In the genomic region with DNA sequence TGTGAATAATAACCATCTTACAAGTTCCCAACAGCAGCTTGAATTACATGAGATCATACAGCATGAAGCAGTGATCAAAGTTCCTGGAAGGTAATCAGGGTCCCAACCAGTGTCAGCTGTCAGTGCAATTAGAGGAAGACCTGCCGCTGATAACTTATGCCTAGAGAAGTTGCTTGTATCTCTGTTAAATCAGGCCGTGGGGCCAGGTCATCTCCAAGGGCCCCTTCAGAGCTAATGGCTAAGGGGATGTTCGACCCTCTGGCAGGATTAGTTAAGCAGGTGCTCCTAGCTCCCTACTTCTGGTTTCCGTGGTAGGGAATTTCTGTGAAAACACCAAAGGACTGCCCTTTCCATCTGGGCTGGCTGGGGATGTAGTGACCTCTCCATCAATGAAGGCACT, we compare ENCODE assay signal across 19 cellular contexts.
DNase-seq lines count a peak whose midpoint lies in the region; TF ChIP-seq lines count a peak whose summit lies in the region.
"Had no signal": no experiment of that assay in that cellular context is flagged by ENCODE, and none has a peak within 500 bp of the region (broad histone marks: within the 10 kb centered on the region; RNA-seq: fewer than 3 reads in every experiment).

No MANE protein-coding gene starts in this region.

- H3K27me3 ChIP-seq in esophagus muscularis mucosa = no peaks in the 10 kb centered on the region
- H3K27me3 ChIP-seq in endodermal cell (ENCODE audit: control insufficient read depth, insufficient read depth, low read length, poor library complexity, severe bottlenecking) = no peaks in the 10 kb centered on the region
- H3K27me3 ChIP-seq: BLaER1 had no signal

- TF ChIP-seq POLR2A in esophagus muscularis mucosa (IDR thresholded peaks at IDR 0.05; ENCODE audit: low read depth) = no peak

- H3K4me3 ChIP-seq in esophagus muscularis mucosa (no peak overlapping the region), endodermal cell (ENCODE audit: low read length) (no peak overlapping the region)
- H3K4me3 ChIP-seq: BLaER1, HAP-1 had no signal

- no peak overlapping the region for H3K4me3 Mint-ChIP-seq in endodermal cell
- H3K4me3 Mint-ChIP-seq: B cell; CD4-positive, CD25-positive, alpha-beta regulatory T cell; CD8-positive, alpha-beta T cell; HFFc6 had no signal

- H3K27ac ChIP-seq in VCaP (peak overlapping the region; percentile 48), esophagus muscularis mucosa (replicated peaks in 1 of 4) (no peak overlapping the region), endodermal cell (ENCODE audit: low read depth, low read length) (no peak overlapping the region)
- H3K27ac ChIP-seq: 22Rv1, BLaER1, C4-2B had no signal

- peak; percentile 19 for DNase-seq in activated CD8-positive, alpha-beta memory T cell treated with anti-CD3 and anti-CD28 coated beads for 24 hours
- no peak for DNase-seq in activated CD8-positive, alpha-beta memory T cell treated with anti-CD3 and anti-CD28 coated beads, Interleukin-2, amount 50 U/mL, for 48 hours
- DNase-seq in esophagus muscularis mucosa (ENCODE audit: extremely low spot score) = peak; percentile 85
- peak; percentile 26 for DNase-seq in ureter (ENCODE audit: low spot score)
- DNase-seq in endodermal cell = no peak
- DNase-seq in SK-N-DZ (ENCODE audit: low spot score) = no peak
- DNase-seq: Caco-2; CD4-positive, CD25-positive, alpha-beta regulatory T cell; DMS153; DND-41; GOT3; HFFc6 had no signal

- H3K36me3 Mint-ChIP-seq in endodermal cell (ENCODE audit: low read depth) = no peaks in the 10 kb centered on the region
- H3K36me3 Mint-ChIP-seq: CD4-positive, CD25-positive, alpha-beta regulatory T cell; CD8-positive, alpha-beta T cell had no signal

- peaks cover 3% of the 10 kb centered on the region for H3K9me3 Mint-ChIP-seq in endodermal cell
- H3K9me3 Mint-ChIP-seq: CD8-positive, alpha-beta T cell; HFFc6 had no signal

- no peak for TF ChIP-seq CTCF in VCaP (conservative IDR thresholded peaks at IDR 0.05)
- TF ChIP-seq CTCF in esophagus muscularis mucosa (IDR thresholded peaks at IDR 0.05) = no peak
- no peak for TF ChIP-seq CTCF in endodermal cell (conservative IDR thresholded peaks at IDR 0.05)

- peaks cover 5% of the 10 kb centered on the region for H3K27me3 Mint-ChIP-seq in endodermal cell (ENCODE audit: insufficient read depth)

- H3K4me1 ChIP-seq in esophagus muscularis mucosa (peaks cover 23 to 34% (median 24%) of the 10 kb centered on the region in 4 donors), endodermal cell (ENCODE audit: control insufficient read depth, insufficient read depth, low read length) (no peaks in the 10 kb centered on the region)
- H3K4me1 ChIP-seq: BLaER1, Caco-2, HAP-1 had no signal

- no peak overlapping the region for H3K27ac Mint-ChIP-seq in endodermal cell
- H3K27ac Mint-ChIP-seq: B cell; CD4-positive, CD25-positive, alpha-beta regulatory T cell; CD8-positive, alpha-beta T cell; HFFc6 had no signal

- TF ChIP-seq EP300 in esophagus muscularis mucosa (IDR thresholded peaks at IDR 0.05) = no peak

- no peaks in the 10 kb centered on the region for H3K9me3 ChIP-seq in esophagus muscularis mucosa
- peaks cover 7% of the 10 kb centered on the region for H3K9me3 ChIP-seq in endodermal cell (ENCODE audit: control insufficient read depth, low read length)
- H3K9me3 ChIP-seq: Caco-2, HAP-1 had no signal

- 100% methylated on average over 2 of the region's 4 CpGs for WGBS in esophagus muscularis mucosa
- WGBS in endodermal cell (ENCODE audit: insufficient coverage in 1 of 2, insufficient read length in 1 of 2), 2 experiments = 91 to 93% methylated on average over 3 to 4 of the region's 4 CpGs

- H3K9ac ChIP-seq in endodermal cell (ENCODE audit: extremely low read depth, low read length, poor library complexity, severe bottlenecking) = no peak overlapping the region
- H3K9ac ChIP-seq: BLaER1 had no signal

- H3K36me3 ChIP-seq in esophagus muscularis mucosa (no peaks in the 10 kb centered on the region), endodermal cell (ENCODE audit: control insufficient read depth, insufficient read depth, low read length) (no peaks in the 10 kb centered on the region)
- H3K36me3 ChIP-seq: BLaER1, HAP-1 had no signal

- intact Hi-C loops in esophagus muscularis mucosa (cut with DNase I) = no loop called here

- H3K4me1 Mint-ChIP-seq in endodermal cell = no peaks in the 10 kb centered on the region
- H3K4me1 Mint-ChIP-seq: CD4-positive, CD25-positive, alpha-beta regulatory T cell had no signal

Comparison
In these comparisons a context has a peak if more than half of its experiments do, and no peak if none do; other contexts are left out.
1. DNase-seq: peak in activated CD8-positive, alpha-beta memory T cell treated with anti-CD3 and anti-CD28 coated beads for 24 hours (single experiment), esophagus muscularis mucosa (single experiment) and ureter (single experiment); none in activated CD8-positive, alpha-beta memory T cell treated with anti-CD3 and anti-CD28 coated beads, Interleukin-2, amount 50 U/mL, for 48 hours (single experiment), endodermal cell (single experiment) and SK-N-DZ (single experiment).